Comparison of ENCODE assay signal across 8 cellular contexts in genomic region chr1:8182034-8182761, GRCh38.
DNase-seq lines count a peak whose midpoint lies in the region; ATAC-seq and TF ChIP-seq lines count a peak whose summit lies in the region.

No MANE protein-coding gene starts in this region.

- TF ChIP-seq CTCF in GM12864 (IDR thresholded peaks at IDR 0.05; ENCODE audit: low read depth, low read length, missing control alignments) (no peak), sigmoid colon (IDR thresholded peaks at IDR 0.05) (no peak)

- 23 to 59% methylated on average over 12 of the region's 12 CpGs for WGBS in sigmoid colon, 2 donors

- H3K4me1 ChIP-seq in adipocyte (ENCODE audit: control insufficient read depth, insufficient read depth, low read length) (no peaks in the 10 kb centered on the region), mucosa of stomach (ENCODE audit: control insufficient read depth, insufficient read depth, low read length) (peaks cover 13% of the 10 kb centered on the region), sigmoid colon (no peaks in the 10 kb centered on the region)

- H3K4me3 ChIP-seq in GM12864 (ENCODE audit: low read depth, low read length) (peak overlapping the region; percentile 8; the same call in 1 of the 2 replicates), adipocyte (ENCODE audit: low read length) (no peak overlapping the region), mucosa of stomach (ENCODE audit: low read length) (no peak overlapping the region), sigmoid colon (no peak overlapping the region)

- TF ChIP-seq EP300 in sigmoid colon (IDR thresholded peaks at IDR 0.05): no peak

- DNase-seq in GM12864 (ENCODE audit: low read depth) (peak; percentile 91), adipocyte (ENCODE audit: low read depth) (peak; percentile 37), sigmoid colon (no peak)
- no peak for DNase-seq in activated CD8-positive, alpha-beta memory T cell treated with anti-CD3 and anti-CD28 coated beads, Interleukin-2, amount 50 U/mL, for 48 hours

- TF ChIP-seq POLR2A in sigmoid colon (IDR thresholded peaks at IDR 0.05): no peak

- H3K27me3 ChIP-seq in adipocyte (replicated peaks; ENCODE audit: control insufficient read depth, insufficient read depth, low read length) (no peaks in the 10 kb centered on the region), mucosa of stomach (ENCODE audit: control insufficient read depth, insufficient read depth, low read length) (no peaks in the 10 kb centered on the region), sigmoid colon (no peaks in the 10 kb centered on the region)

- H3K36me3 ChIP-seq in adipocyte (ENCODE audit: control insufficient read depth, insufficient read depth, low read length, severe bottlenecking) (no peaks in the 10 kb centered on the region), mucosa of stomach (ENCODE audit: control insufficient read depth, insufficient read depth, low read length) (no peaks in the 10 kb centered on the region), sigmoid colon (no peaks in the 10 kb centered on the region)

- H3K9ac ChIP-seq in adipocyte (ENCODE audit: low read length) (no peak overlapping the region), mucosa of stomach (ENCODE audit: low read length) (peak overlapping the region; percentile 44)

- H3K27ac ChIP-seq in sigmoid colon: no peak overlapping the region

- ATAC-seq in HG02970 (IDR thresholded peaks at IDR 0.05; ENCODE audit: low FRiP score, unreplicated experiment): peak; percentile 72
- no peak for ATAC-seq in HG02588 (IDR thresholded peaks at IDR 0.05; ENCODE audit: unreplicated experiment)
- ATAC-seq in HG02852 (IDR thresholded peaks at IDR 0.05; ENCODE audit: unreplicated experiment): no peak

- H3K9me3 ChIP-seq in adipocyte (ENCODE audit: control insufficient read depth, low read length) (peaks cover 16% of the 10 kb centered on the region), mucosa of stomach (ENCODE audit: control insufficient read depth, low read length) (no peaks in the 10 kb centered on the region), sigmoid colon (peaks cover 0 to 13% (median 5%) of the 10 kb centered on the region in 4 donors)

- intact Hi-C loops in sigmoid colon (cut with DNase I): no loop called here

Comparison
In these comparisons a context has a peak if more than half of its experiments do, and no peak if none do; other contexts are left out.
1. DNase-seq: peak in GM12864 (single experiment) and adipocyte (single experiment); none in sigmoid colon (single experiment) and activated CD8-positive, alpha-beta memory T cell treated with anti-CD3 and anti-CD28 coated beads, Interleukin-2, amount 50 U/mL, for 48 hours (single experiment).